ENCODE assay signal across 1 cellular context in the genomic region with DNA sequence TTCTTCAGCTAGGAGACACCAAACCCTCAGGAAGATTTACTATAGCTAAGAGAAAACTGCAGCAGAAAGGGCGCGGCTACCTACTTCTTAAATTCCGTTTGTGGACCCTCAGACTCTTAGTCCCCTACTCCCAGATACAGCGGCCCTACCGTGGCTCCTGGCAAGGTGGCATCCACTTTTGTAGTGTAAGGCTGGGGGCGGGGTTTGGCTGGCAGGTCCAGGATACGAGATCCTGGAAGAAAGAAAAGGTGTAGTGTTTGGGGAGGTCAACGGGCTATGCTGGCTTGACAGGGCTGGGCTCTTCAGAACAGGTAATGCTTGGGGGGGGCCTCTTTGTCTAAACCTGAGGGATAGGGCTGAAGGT.
TF ChIP-seq lines count a peak whose summit lies in the region.

No MANE protein-coding gene starts in this region.

TF ChIP-seq in IMR-90, 13 proteins besides CTCF, POLR2A, EP300 and RAD21:
- no peak for TF ChIP-seq CHD1 (IDR thresholded peaks at IDR 0.05; ENCODE audit: low read depth, low read length)
- TF ChIP-seq, protein P1, sequence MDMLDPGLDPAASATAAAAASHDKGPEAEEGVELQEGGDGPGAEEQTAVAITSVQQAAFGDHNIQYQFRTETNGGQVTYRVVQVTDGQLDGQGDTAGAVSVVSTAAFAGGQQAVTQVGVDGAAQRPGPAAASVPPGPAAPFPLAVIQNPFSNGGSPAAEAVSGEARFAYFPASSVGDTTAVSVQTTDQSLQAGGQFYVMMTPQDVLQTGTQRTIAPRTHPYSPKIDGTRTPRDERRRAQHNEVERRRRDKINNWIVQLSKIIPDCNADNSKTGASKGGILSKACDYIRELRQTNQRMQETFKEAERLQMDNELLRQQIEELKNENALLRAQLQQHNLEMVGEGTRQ (IDR thresholded peaks at IDR 0.05; ENCODE audit: low read depth, low read length) = no peak
- TF ChIP-seq RCOR1 (IDR thresholded peaks at IDR 0.05; ENCODE audit: insufficient replicate concordance, low read length) = no peak
- no peak for TF ChIP-seq BHLHE40 (IDR thresholded peaks at IDR 0.05; ENCODE audit: low read depth, low read length)
- no peak for TF ChIP-seq SMC3 (IDR thresholded peaks at IDR 0.05; ENCODE audit: low read depth, low read length)
- no peak for TF ChIP-seq NFE2L2 (IDR thresholded peaks at IDR 0.05; ENCODE audit: low read depth, low read length)
- no peak for TF ChIP-seq MAFK (IDR thresholded peaks at IDR 0.05; ENCODE audit: low read depth, low read length)
- no peak for TF ChIP-seq MXI1 (IDR thresholded peaks at IDR 0.05; ENCODE audit: borderline replicate concordance, low read depth, low read length)
- TF ChIP-seq RFX5 (IDR thresholded peaks at IDR 0.05; ENCODE audit: low read depth, low read length) = no peak
- no peak for TF ChIP-seq FOS (IDR thresholded peaks at IDR 0.05; ENCODE audit: low read depth, low read length)
- TF ChIP-seq, protein P2, sequence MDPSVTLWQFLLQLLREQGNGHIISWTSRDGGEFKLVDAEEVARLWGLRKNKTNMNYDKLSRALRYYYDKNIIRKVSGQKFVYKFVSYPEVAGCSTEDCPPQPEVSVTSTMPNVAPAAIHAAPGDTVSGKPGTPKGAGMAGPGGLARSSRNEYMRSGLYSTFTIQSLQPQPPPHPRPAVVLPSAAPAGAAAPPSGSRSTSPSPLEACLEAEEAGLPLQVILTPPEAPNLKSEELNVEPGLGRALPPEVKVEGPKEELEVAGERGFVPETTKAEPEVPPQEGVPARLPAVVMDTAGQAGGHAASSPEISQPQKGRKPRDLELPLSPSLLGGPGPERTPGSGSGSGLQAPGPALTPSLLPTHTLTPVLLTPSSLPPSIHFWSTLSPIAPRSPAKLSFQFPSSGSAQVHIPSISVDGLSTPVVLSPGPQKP (IDR thresholded peaks at IDR 0.05; ENCODE audit: borderline replicate concordance, low read depth, low read length) = no peak
- TF ChIP-seq CEBPB (IDR thresholded peaks at IDR 0.05; ENCODE audit: low read depth, low read length) = no peak
